ENCODE assay signal across 24 cellular contexts in the genomic region with DNA sequence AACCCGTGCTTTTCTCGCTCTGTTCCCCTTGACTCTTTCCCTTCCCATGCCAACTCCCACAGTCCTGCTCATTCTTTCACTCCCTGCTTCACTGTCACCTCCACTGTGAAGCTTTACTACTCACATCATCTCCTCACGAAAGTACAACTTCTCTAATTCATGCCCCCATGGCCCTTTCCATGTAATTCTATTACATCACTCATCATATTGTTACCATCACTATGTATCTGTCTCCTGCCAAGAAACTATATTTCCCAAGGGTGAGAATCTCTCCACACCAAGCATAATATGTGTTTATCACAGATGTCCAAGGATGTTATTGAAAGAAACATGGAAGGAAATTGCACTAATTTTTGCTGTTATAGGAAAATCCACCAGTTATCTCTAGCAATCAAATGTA.
"Had no signal": no experiment of that assay in that cellular context is flagged by ENCODE, and none has a peak within 500 bp of the region (broad histone marks: within the 10 kb centered on the region; RNA-seq: fewer than 3 reads in every experiment).

No MANE protein-coding gene starts in this region.

- H3K36me3 ChIP-seq: ascending aorta, MG63 had no signal

- H3K9me3 ChIP-seq: ascending aorta, body of pancreas, MG63 had no signal

- DNase-seq: activated CD4-positive, alpha-beta memory T cell treated with anti-CD3 and anti-CD28 coated beads for 36 hours; activated CD4-positive, alpha-beta T cell treated with anti-CD3 and anti-CD28 coated beads, Interleukin-2, amount 10 ng/mL, durations not matched to agents 7 days and 5 days; activated CD4-positive, CD25-positive, alpha-beta regulatory T cell; activated CD8-positive, alpha-beta memory T cell treated with anti-CD3 and anti-CD28 coated beads for 24 hours; activated effector memory CD4-positive, alpha-beta T cell treated with anti-CD3 and anti-CD28 coated beads, Interleukin-2, amount 50 U/mL, for 16 hours; activated naive CD4-positive, alpha-beta T cell treated with Interleukin-2 at 50 U/mL for 16 hours; activated naive CD8-positive, alpha-beta T cell treated with anti-CD3 and anti-CD28 coated beads, Interleukin-2, amount 50 U/mL, for 24 hours; activated T-cell treated with anti-CD3 and anti-CD28 coated beads, Interleukin-2, amount 50 U/mL, for 4 hours; amniotic stem cell; body of pancreas; MG63; NCI-H1105 treated with DMSO at 0.1 percent for 48 hours; NCI-H1436 treated with DMSO at 0.1 percent for 48 hours; NCI-H187; NCI-H2081; NCI-H446; NCI-H524; PC-3; SHP77; T-cell had no signal

- H3K4me1 ChIP-seq: body of pancreas had no signal

- H3K4me1 Mint-ChIP-seq: activated CD4-positive, alpha-beta T cell treated with anti-CD3 and anti-CD28 coated beads, Interleukin-2, amount 10 ng/mL, durations not matched to agents 7 days and 5 days; T-cell had no signal

- H3K27ac Mint-ChIP-seq: activated CD4-positive, alpha-beta memory T cell treated with anti-CD3 and anti-CD28 coated beads for 36 hours; activated CD4-positive, alpha-beta T cell treated with anti-CD3 and anti-CD28 coated beads, Interleukin-2, amount 10 ng/mL, durations not matched to agents 7 days and 5 days; activated naive CD4-positive, alpha-beta T cell treated with anti-CD3 and anti-CD28 coated beads, Interleukin-2, amount 50 U/mL, for 72 hours; activated naive CD8-positive, alpha-beta T cell treated with anti-CD3 and anti-CD28 coated beads, Interleukin-2, amount 50 U/mL, for 24 hours; T-cell had no signal

- H3K27me3 ChIP-seq: ascending aorta, body of pancreas, MG63 had no signal

- H3K4me3 ChIP-seq: ascending aorta, body of pancreas, MG63, SK-N-MC had no signal

- H3K9me3 Mint-ChIP-seq: activated CD4-positive, alpha-beta memory T cell treated with anti-CD3 and anti-CD28 coated beads for 36 hours; activated CD4-positive, alpha-beta T cell treated with anti-CD3 and anti-CD28 coated beads, Interleukin-2, amount 10 ng/mL, durations not matched to agents 7 days and 5 days; activated naive CD8-positive, alpha-beta T cell treated with anti-CD3 and anti-CD28 coated beads, Interleukin-2, amount 50 U/mL, for 24 hours; activated T-cell treated with anti-CD3 and anti-CD28 coated beads, Interleukin-2, amount 50 U/mL, for 4 hours; T-cell had no signal

- H3K27ac ChIP-seq: ascending aorta, body of pancreas, SK-N-MC, VCaP had no signal

- H3K36me3 Mint-ChIP-seq: activated CD4-positive, alpha-beta memory T cell treated with anti-CD3 and anti-CD28 coated beads for 36 hours; T-cell had no signal

- ATAC-seq: activated naive CD4-positive, alpha-beta T cell treated with anti-CD3 and anti-CD28 coated beads, Interleukin-2, amount 50 U/mL, for 72 hours; activated naive CD8-positive, alpha-beta T cell treated with anti-CD3 and anti-CD28 coated beads, Interleukin-2, amount 50 U/mL, for 24 hours; activated T-cell treated with anti-CD3 and anti-CD28 coated beads, Interleukin-2, amount 50 U/mL, for 4 hours; body of pancreas; PC-3; T-cell had no signal

- H3K4me3 Mint-ChIP-seq: activated CD4-positive, alpha-beta memory T cell treated with anti-CD3 and anti-CD28 coated beads for 36 hours; activated CD4-positive, alpha-beta T cell treated with anti-CD3 and anti-CD28 coated beads, Interleukin-2, amount 10 ng/mL, durations not matched to agents 7 days and 5 days; activated naive CD8-positive, alpha-beta T cell treated with anti-CD3 and anti-CD28 coated beads, Interleukin-2, amount 50 U/mL, for 24 hours; activated T-cell treated with anti-CD3 and anti-CD28 coated beads, Interleukin-2, amount 50 U/mL, for 4 hours; T-cell had no signal
